26 cellular contexts compared by ENCODE assay signal in genomic region chr5:144125163-144125726, GRCh38. TPM values are rescaled to one million over a fixed set of nuclear protein-coding genes. Genes with fewer than 3 reads are reported as not detected.
A peak's percentile ranks its signal among the peaks of the same experiment; 100 is the strongest.
DNase-seq lines count a peak whose midpoint lies in the region; ATAC-seq, FAIRE-seq and TF ChIP-seq lines count a peak whose summit lies in the region.
"Had no signal": no experiment of that assay in that cellular context is flagged by ENCODE, and none has a peak within 500 bp of the region (broad histone marks: within the 10 kb centered on the region; RNA-seq: fewer than 3 reads in every experiment).

No MANE protein-coding gene starts in this region.

- no peak for TF ChIP-seq EP300 in upper lobe of left lung (IDR thresholded peaks at IDR 0.05)

- peak overlapping the region; percentile 41 for H3K27ac Mint-ChIP-seq in MCF 10A (ENCODE audit: low read depth, unreplicated experiment)
- no peak overlapping the region for H3K27ac Mint-ChIP-seq in activated naive CD8-positive, alpha-beta T cell treated with anti-CD3 and anti-CD28 coated beads for 36 hours
- H3K27ac Mint-ChIP-seq: activated naive CD4-positive, alpha-beta T cell treated with anti-CD3 and anti-CD28 coated beads, Interleukin-2, amount 50 U/mL, for 72 hours; H9; stimulated activated naive B cell treated with anti-CD40 and anti-IgM and Interleukin-4, amounts not matched to agents 10 μg/mL and 1 μg/mL and 100 μg/mL, for 72 hours; T-helper 17 cell had no signal

- peaks cover 13% of the 10 kb centered on the region for H3K4me1 Mint-ChIP-seq in MCF 10A (ENCODE audit: insufficient read depth, unreplicated experiment)
- no peaks in the 10 kb centered on the region for H3K4me1 Mint-ChIP-seq in activated naive CD8-positive, alpha-beta T cell treated with anti-CD3 and anti-CD28 coated beads for 36 hours
- H3K4me1 Mint-ChIP-seq: stimulated activated naive B cell treated with anti-CD40 and anti-IgM and Interleukin-4, amounts not matched to agents 10 μg/mL and 1 μg/mL and 100 μg/mL, for 72 hours had no signal

- H3K4me3 ChIP-seq in breast epithelium (no peak overlapping the region), bronchial epithelial cell (ENCODE audit: low read depth, low read length) (no peak overlapping the region), iPS DF 6.9 (ENCODE audit: low read length) (no peak overlapping the region), upper lobe of left lung (no peak overlapping the region), psoas muscle (no peak overlapping the region)
- H3K4me3 ChIP-seq: dorsolateral prefrontal cortex, esophagus muscularis mucosa, K562, right atrium auricular region, thyroid gland had no signal

- no peaks in the 10 kb centered on the region for H3K36me3 Mint-ChIP-seq in MCF 10A (ENCODE audit: insufficient read depth, unreplicated experiment)
- no peaks in the 10 kb centered on the region for H3K36me3 Mint-ChIP-seq in activated naive CD8-positive, alpha-beta T cell treated with anti-CD3 and anti-CD28 coated beads for 36 hours
- H3K36me3 Mint-ChIP-seq: stimulated activated naive B cell treated with anti-CD40 and anti-IgM and Interleukin-4, amounts not matched to agents 10 μg/mL and 1 μg/mL and 100 μg/mL, for 72 hours had no signal

- H3K9me3 Mint-ChIP-seq in MCF 10A (ENCODE audit: unreplicated experiment) = peaks cover 3% of the 10 kb centered on the region
- no peaks in the 10 kb centered on the region for H3K9me3 Mint-ChIP-seq in activated naive CD8-positive, alpha-beta T cell treated with anti-CD3 and anti-CD28 coated beads for 36 hours

- H3K4me3 Mint-ChIP-seq in MCF 10A (ENCODE audit: unreplicated experiment) = no peak overlapping the region
- H3K4me3 Mint-ChIP-seq in activated naive CD8-positive, alpha-beta T cell treated with anti-CD3 and anti-CD28 coated beads for 36 hours = no peak overlapping the region
- H3K4me3 Mint-ChIP-seq: H9; stimulated activated naive B cell treated with anti-CD40 and anti-IgM and Interleukin-4, amounts not matched to agents 10 μg/mL and 1 μg/mL and 100 μg/mL, for 72 hours; T-helper 17 cell had no signal

- ATAC-seq in upper lobe of left lung (ENCODE audit: low FRiP score in 2 of 2) (peak; percentile 24 to 43), psoas muscle (no peak)
- ATAC-seq: activated naive CD4-positive, alpha-beta T cell treated with anti-CD3 and anti-CD28 coated beads, Interleukin-2, amount 50 U/mL, for 72 hours; K562; left colon; stimulated activated naive B cell treated with anti-CD40 and anti-IgM and Interleukin-4, amounts not matched to agents 10 μg/mL and 1 μg/mL and 100 μg/mL, for 72 hours; T-helper 17 cell had no signal

- CTCF ChIA-PET in MCF 10A (lab: Yijun Ruan, JAX) = interaction anchor here (3.9 kb wide), 1 partner anchor 15 kb away, joined by 30 read pairs; no protein-coding TSS in a partner anchor

- intact Hi-C loops in MCF 10A (cut with micrococcal nuclease) (no loop called here), breast epithelium (cut with DNase I; ENCODE audit: low total_unique reads) (no loop called here), psoas muscle (cut with DNase I) (no loop called here)

- no peaks in the 10 kb centered on the region for H3K36me3 ChIP-seq in breast epithelium
- no peaks in the 10 kb centered on the region for H3K36me3 ChIP-seq in bronchial epithelial cell (ENCODE audit: control insufficient read depth, insufficient read depth, low read length)
- no peaks in the 10 kb centered on the region for H3K36me3 ChIP-seq in iPS DF 6.9 (ENCODE audit: control insufficient read depth, insufficient read depth, low read length)
- no peaks in the 10 kb centered on the region for H3K36me3 ChIP-seq in upper lobe of left lung
- no peaks in the 10 kb centered on the region for H3K36me3 ChIP-seq in psoas muscle (ENCODE audit: insufficient read depth in 1 of 2, low read depth in 1 of 2)
- H3K36me3 ChIP-seq: esophagus muscularis mucosa, neutrophil, right atrium auricular region, thyroid gland had no signal

- TF ChIP-seq POLR2A in breast epithelium (IDR thresholded peaks at IDR 0.05) (no peak), upper lobe of left lung (IDR thresholded peaks at IDR 0.05) (no peak)

- POLR2A ChIA-PET in MCF 10A (lab: Yijun Ruan, JAX) = interaction anchor here (0.6 to 1.0 kb wide), 2 partner anchors 11 to 202 kb away, joined by 4 read pairs; no protein-coding TSS in a partner anchor

- H3K27me3 Mint-ChIP-seq in MCF 10A (ENCODE audit: insufficient read depth, unreplicated experiment) = no peaks in the 10 kb centered on the region
- H3K27me3 Mint-ChIP-seq in activated naive CD8-positive, alpha-beta T cell treated with anti-CD3 and anti-CD28 coated beads for 36 hours = no peaks in the 10 kb centered on the region

- H3K4me1 ChIP-seq in breast epithelium (no peaks in the 10 kb centered on the region), iPS DF 6.9 (ENCODE audit: control insufficient read depth, insufficient read depth, low read length) (peaks cover 4% of the 10 kb centered on the region; the same call in 1 of the 2 replicates), upper lobe of left lung (peaks cover 0 to 3% (median 0%) of the 10 kb centered on the region in 4 donors), psoas muscle (no peaks in the 10 kb centered on the region)
- H3K4me1 ChIP-seq: right atrium auricular region, thyroid gland had no signal

- H3K27me3 ChIP-seq in breast epithelium = no peaks in the 10 kb centered on the region
- no peaks in the 10 kb centered on the region for H3K27me3 ChIP-seq in bronchial epithelial cell (ENCODE audit: control insufficient read depth, insufficient read depth, low read length)
- no peaks in the 10 kb centered on the region for H3K27me3 ChIP-seq in iPS DF 6.9 (ENCODE audit: control insufficient read depth, insufficient read depth, low read length)
- H3K27me3 ChIP-seq in upper lobe of left lung = no peaks in the 10 kb centered on the region
- H3K27me3 ChIP-seq in psoas muscle (ENCODE audit: insufficient read depth in 3 of 3, low read length in 2 of 3) = no peaks in the 10 kb centered on the region
- H3K27me3 ChIP-seq: dorsolateral prefrontal cortex, esophagus muscularis mucosa, neutrophil, right atrium auricular region, thyroid gland had no signal

- no TSS peak for BruUV-seq in MCF 10A (replicated peaks; lab: Mats Ljungman, UMichigan)

- H3K9me3 ChIP-seq in breast epithelium (no peaks in the 10 kb centered on the region), iPS DF 6.9 (ENCODE audit: control insufficient read depth, insufficient read depth, low read length) (no peaks in the 10 kb centered on the region), upper lobe of left lung (no peaks in the 10 kb centered on the region), psoas muscle (no peaks in the 10 kb centered on the region)
- H3K9me3 ChIP-seq: esophagus muscularis mucosa, neutrophil, right atrium auricular region, thyroid gland had no signal

- FAIRE-seq in bronchial epithelial cell (lab: Jason Lieb, UNC) = no peak
- FAIRE-seq: GM18507, K562 had no signal

- H3K27ac ChIP-seq in breast epithelium = no peak overlapping the region
- H3K27ac ChIP-seq in iPS DF 6.9 (ENCODE audit: low read length) = no peak overlapping the region
- H3K27ac ChIP-seq in upper lobe of left lung = no peak overlapping the region
- H3K27ac ChIP-seq in psoas muscle = no peak overlapping the region
- H3K27ac ChIP-seq: 22Rv1, dorsolateral prefrontal cortex, esophagus muscularis mucosa, neutrophil, right atrium auricular region, thyroid gland had no signal

- no CpG with 5 or more reads among the region's 4 CpGs for WGBS in iPS DF 6.9 (ENCODE audit: insufficient coverage, insufficient read length)
- WGBS in upper lobe of left lung, 2 donors = 57 to 61% methylated on average over 4 of the region's 4 CpGs
- WGBS in psoas muscle, 3 donors = 61 to 74% (median 67%) methylated on average over 4 of the region's 4 CpGs

- DNase-seq in MCF 10A (ENCODE audit: unreplicated experiment) (no peak), breast epithelium (ENCODE audit: low spot score in 2 of 2) (no peak), bronchial epithelial cell (ENCODE audit: low read depth) (peak; percentile 32), iPS DF 6.9 (ENCODE audit: low read depth, low spot score) (peak; percentile 1), upper lobe of left lung (no peak), psoas muscle (no peak), amniotic stem cell (lab: John Stamatoyannopoulos, UW) (no peak)
- DNase-seq in activated naive CD8-positive, alpha-beta T cell treated with anti-CD3 and anti-CD28 coated beads for 36 hours = no peak
- DNase-seq: activated CD8-positive, alpha-beta memory T cell treated with anti-CD3 and anti-CD28 coated beads for 24 hours; dorsolateral prefrontal cortex; H9; left colon; NCI-H1048; NCI-H2029 treated with DMSO at 0.1 percent for 48 hours; NCI-H510A treated with DMSO at 0.1 percent for 48 hours; SHP77; stimulated activated naive B cell treated with anti-CD40 and anti-IgM and Interleukin-4, amounts not matched to agents 10 μg/mL and 1 μg/mL and 100 μg/mL, for 72 hours; T-helper 17 cell; thyroid gland had no signal

- no peak for TF ChIP-seq CTCF in MCF 10A (IDR thresholded peaks at IDR 0.05; ENCODE audit: unreplicated experiment)
- no peak for TF ChIP-seq CTCF in breast epithelium (IDR thresholded peaks at IDR 0.05)
- no peak for TF ChIP-seq CTCF in bronchial epithelial cell (IDR thresholded peaks at IDR 0.05; ENCODE audit: insufficient read depth, low read length, severe bottlenecking)
- TF ChIP-seq CTCF in upper lobe of left lung (IDR thresholded peaks at IDR 0.05) = no peak
- TF ChIP-seq CTCF in psoas muscle (IDR thresholded peaks at IDR 0.05) = no peak

RNA-seq across cellular contexts. Expression of gene YIPF5, which starts 45.2 kb away (rescaled TPM):
- total RNA-seq in MCF 10A (2022) (88.7 and 115 TPM in 2 replicates), breast epithelium (10 to 100 TPM; 30.5 to 50.4 (median 49.9) TPM), bronchial epithelial cell (65.8 and 104 TPM in 2 replicates), upper lobe of left lung (10 to 100 TPM in 5 of 6 donors, 1 to 10 TPM in 1; 9.4 to 45.2 (median 30.9) TPM), psoas muscle (10 to 100 TPM; 12.7 to 21.1 (median 15.6) TPM)
- total RNA-seq in activated naive CD8-positive, alpha-beta T cell treated with anti-CD3 and anti-CD28 coated beads for 36 hours = 10 to 100 TPM; 38.7 to 39.1 TPM
- polyA plus RNA-seq in psoas muscle = 10 to 100 TPM in 2 of 3 donors, 1 to 10 TPM in 1; 6.7 to 15.6 (median 14.3) TPM

RNA-seq across cellular contexts. Expression of gene KCTD16, which starts 45.4 kb away (rescaled TPM):
- total RNA-seq in MCF 10A (2022) (0.16 and 0.20 TPM in 2 replicates), breast epithelium (under 1 TPM; under 0.01 to 0.33 (median 0.32) TPM), bronchial epithelial cell (under 0.01 and 0.13 TPM in 2 replicates), upper lobe of left lung (1 to 10 TPM in 1 of 6 donors, under 1 TPM in 5; under 0.01 to 1.7 (median 0.27) TPM), psoas muscle (under 1 TPM in 1 of 4 donors, not detected in 3; 0.04 TPM)
- total RNA-seq in activated naive CD8-positive, alpha-beta T cell treated with anti-CD3 and anti-CD28 coated beads for 36 hours = under 1 TPM; 0.16 to 0.31 TPM
- polyA plus RNA-seq in psoas muscle = under 1 TPM in 2 of 3 donors, not detected in 1; 0.01 TPM
- total RNA-seq: T-helper 17 cell had no signal
- polyA plus RNA-seq: K562 had no signal

Comparison
In these comparisons a context has a peak if more than half of its experiments do, and no peak if none do; other contexts are left out.
1. DNase-seq: peak in bronchial epithelial cell (single experiment) and iPS DF 6.9 (single experiment); none in MCF 10A (single experiment), breast epithelium (0 of 2), upper lobe of left lung (0 of 2), activated naive CD8-positive, alpha-beta T cell treated with anti-CD3 and anti-CD28 coated beads for 36 hours (single experiment), psoas muscle (0 of 2) and amniotic stem cell (single experiment).
2. ATAC-seq: peak in upper lobe of left lung (2 of 2); none in psoas muscle (0 of 4).